8 cellular contexts compared by ENCODE assay signal in the genomic region with DNA sequence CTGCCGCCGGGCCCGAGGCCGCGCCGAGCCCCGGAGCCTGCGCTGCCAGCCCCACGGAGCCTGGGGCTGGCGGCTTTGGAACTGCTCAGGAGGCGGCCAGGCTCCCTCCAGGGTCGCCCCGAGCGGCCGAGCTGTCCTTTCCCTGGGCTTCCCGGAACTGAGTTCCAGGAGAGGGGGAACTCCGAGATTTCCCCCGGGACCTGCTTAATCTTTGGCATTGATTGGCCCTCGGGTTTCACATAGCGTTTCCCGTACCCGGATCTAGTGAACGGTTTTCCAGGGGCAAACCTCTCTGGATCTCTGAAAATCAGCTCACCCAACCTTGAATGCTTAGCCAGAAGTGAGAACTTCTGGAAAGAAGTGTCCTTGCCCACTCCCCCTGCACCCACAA.
DNase-seq lines count a peak whose midpoint lies in the region; ATAC-seq lines count a peak whose summit lies in the region.

No MANE protein-coding gene starts in this region.

- no peaks in the 10 kb centered on the region for H3K36me3 ChIP-seq in mucosa of stomach (ENCODE audit: control insufficient read depth, insufficient read depth, low read length)

- peak; percentile 28 for ATAC-seq in GM19463 (IDR thresholded peaks at IDR 0.05; ENCODE audit: unreplicated experiment)
- ATAC-seq in GM19023 (IDR thresholded peaks at IDR 0.05; ENCODE audit: unreplicated experiment) = no peak

- H3K4me1 ChIP-seq in mucosa of stomach (ENCODE audit: control insufficient read depth, insufficient read depth, low read length) = peaks cover 39% of the 10 kb centered on the region

- no peaks in the 10 kb centered on the region for H3K27me3 ChIP-seq in mucosa of stomach (ENCODE audit: control insufficient read depth, insufficient read depth, low read length)

- H3K9me3 ChIP-seq in mucosa of stomach (ENCODE audit: control insufficient read depth, low read length) = no peaks in the 10 kb centered on the region

- H3K27ac ChIP-seq in cingulate gyrus (ENCODE audit: low read depth, low read length) = peak overlapping the region; percentile 77

- H3K4me3 ChIP-seq in mucosa of stomach (ENCODE audit: low read length) = peak overlapping the region; percentile 52

- H3K9ac ChIP-seq in mucosa of stomach (ENCODE audit: low read length) = peak overlapping the region; percentile 97

- peak; percentile 74 for DNase-seq in COLO829 (ENCODE audit: low spot score)
- peak; percentile 70 for DNase-seq in NCI-H69 (lab: John Stamatoyannopoulos, UW)
- DNase-seq in activated CD4-positive, CD25-positive, alpha-beta regulatory T cell treated with anti-CD3 and anti-CD28 coated beads, Interleukin-2, amount 50 U/mL, for 72 hours = no peak
- no peak for DNase-seq in NOMO-1 (lab: John Stamatoyannopoulos, UW; ENCODE audit: unreplicated experiment in 2 of 2)

Comparison
In these comparisons a context has a peak if more than half of its experiments do, and no peak if none do; other contexts are left out.
1. DNase-seq: peak in COLO829 (single experiment) and NCI-H69 (single experiment); none in activated CD4-positive, CD25-positive, alpha-beta regulatory T cell treated with anti-CD3 and anti-CD28 coated beads, Interleukin-2, amount 50 U/mL, for 72 hours (single experiment) and NOMO-1 (0 of 2).